Comparison of ENCODE assay signal across 1 cellular context in the genomic region with DNA sequence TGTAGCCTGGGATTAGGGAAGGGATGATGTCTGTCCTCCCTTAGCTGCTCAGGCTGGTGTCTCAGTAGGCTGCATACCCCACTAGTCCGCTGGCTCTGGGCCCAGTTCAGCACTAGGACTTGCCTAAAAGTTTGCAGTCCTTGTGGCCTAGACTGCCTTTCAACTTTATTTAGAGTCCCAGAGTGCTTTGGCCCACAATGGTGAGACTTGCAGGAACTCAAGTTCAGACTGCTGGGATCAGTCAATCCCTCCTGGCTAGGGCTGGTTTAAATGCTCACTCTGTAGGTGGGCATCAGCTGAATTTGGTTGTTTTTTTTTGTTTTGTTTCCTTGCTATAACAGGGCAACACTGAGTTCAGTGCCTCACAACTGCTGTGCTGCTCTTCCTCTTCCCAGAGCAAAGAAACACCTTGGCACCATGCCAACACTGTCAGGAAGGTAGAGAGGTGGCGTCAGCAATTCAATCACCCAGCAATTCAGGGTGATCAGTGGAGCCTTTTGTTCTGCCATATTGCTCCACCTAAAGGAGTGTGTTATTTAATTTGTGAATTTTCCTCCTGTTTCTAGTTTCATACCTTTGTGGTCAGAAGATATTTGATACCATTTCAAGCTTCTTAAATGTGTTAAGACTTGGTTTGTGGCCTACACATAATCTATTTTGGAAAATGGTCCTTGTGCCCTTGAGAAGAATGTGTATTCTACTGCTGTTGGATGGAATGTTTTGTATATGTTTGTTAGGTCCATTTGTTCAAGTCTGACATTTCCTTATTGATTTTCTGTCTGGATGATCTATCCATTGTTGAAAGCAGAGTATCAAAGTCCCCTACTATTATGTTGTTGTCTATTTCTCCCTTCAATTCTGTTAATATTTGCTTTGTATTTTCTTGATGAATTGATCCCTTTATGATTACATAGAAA.
TF ChIP-seq lines count a peak whose summit lies in the region.

No MANE protein-coding gene starts in this region.

TF ChIP-seq in HepG2, 621 proteins besides CTCF, POLR2A, EP300 and RAD21 (continued from another document and continues in another):
- TF ChIP-seq ZBTB39 (CRISPR knock-in tag; IDR thresholded peaks at IDR 0.05) (no peak), SRSF4 (IDR thresholded peaks at IDR 0.05; ENCODE audit: low read depth, low read length, poor library complexity, severe bottlenecking) (no peak), ZHX1 (CRISPR knock-in tag; IDR thresholded peaks at IDR 0.05; ENCODE audit: low read depth) (no peak), POLR2AphosphoS2 (IDR thresholded peaks at IDR 0.05; ENCODE audit: low read depth, low read length) (no peak), SP5 (CRISPR knock-in tag; IDR thresholded peaks at IDR 0.05; ENCODE audit: borderline replicate concordance, low read depth) (peak; percentile 17; the same call in 1 of the 2 replicates), ZNF251 (CRISPR knock-in tag; IDR thresholded peaks at IDR 0.05) (no peak), U2AF1 (optimal IDR thresholded peaks at IDR 0.05; ENCODE audit: low read depth, low read length) (no peak), SOX13 (IDR thresholded peaks at IDR 0.05) (peak; percentile 84; the same call in 1 of the 2 replicates), SOX13 (CRISPR knock-in tag; conservative IDR thresholded peaks at IDR 0.05 in 1 of 2, IDR thresholded peaks at IDR 0.05 in 1 of 2) (peak in 1 of 2 experiments; percentile 99; a peak in 2 of 4 replicates), CHD4 (IDR thresholded peaks at IDR 0.05; ENCODE audit: borderline replicate concordance, low read length) (peak; percentile 24; the same call in 1 of the 2 replicates), KAT2B (IDR thresholded peaks at IDR 0.05; ENCODE audit: borderline replicate concordance, low read depth, low read length) (peak; percentile 87), MAF1 (CRISPR knock-in tag; IDR thresholded peaks at IDR 0.05; ENCODE audit: borderline replicate concordance) (no peak), KDM1A (CRISPR knock-in tag; IDR thresholded peaks at IDR 0.05) (no peak), ZNF354B (CRISPR knock-in tag; IDR thresholded peaks at IDR 0.05) (no peak), POGZ (CRISPR knock-in tag; IDR thresholded peaks at IDR 0.05) (peak; percentile 93), SAP130 (CRISPR knock-in tag; IDR thresholded peaks at IDR 0.05; ENCODE audit: low read depth) (peak; percentile 74), SAFB2 (CRISPR knock-in tag; IDR thresholded peaks at IDR 0.05; ENCODE audit: borderline replicate concordance, low read depth) (no peak), ZNF773 (CRISPR knock-in tag; IDR thresholded peaks at IDR 0.05; ENCODE audit: borderline replicate concordance) (no peak), ZNF782 (CRISPR knock-in tag; IDR thresholded peaks at IDR 0.05; ENCODE audit: borderline replicate concordance) (no peak), BRCA1 (CRISPR knock-in tag; IDR thresholded peaks at IDR 0.05) (no peak), DZIP1 (CRISPR knock-in tag; IDR thresholded peaks at IDR 0.05) (no peak), DMAP1 (CRISPR knock-in tag; IDR thresholded peaks at IDR 0.05) (no peak), ZKSCAN5 (CRISPR knock-in tag; IDR thresholded peaks at IDR 0.05) (no peak), KDM5B (CRISPR knock-in tag; IDR thresholded peaks at IDR 0.05; ENCODE audit: borderline replicate concordance) (no peak)
- TF ChIP-seq, protein P1, sequence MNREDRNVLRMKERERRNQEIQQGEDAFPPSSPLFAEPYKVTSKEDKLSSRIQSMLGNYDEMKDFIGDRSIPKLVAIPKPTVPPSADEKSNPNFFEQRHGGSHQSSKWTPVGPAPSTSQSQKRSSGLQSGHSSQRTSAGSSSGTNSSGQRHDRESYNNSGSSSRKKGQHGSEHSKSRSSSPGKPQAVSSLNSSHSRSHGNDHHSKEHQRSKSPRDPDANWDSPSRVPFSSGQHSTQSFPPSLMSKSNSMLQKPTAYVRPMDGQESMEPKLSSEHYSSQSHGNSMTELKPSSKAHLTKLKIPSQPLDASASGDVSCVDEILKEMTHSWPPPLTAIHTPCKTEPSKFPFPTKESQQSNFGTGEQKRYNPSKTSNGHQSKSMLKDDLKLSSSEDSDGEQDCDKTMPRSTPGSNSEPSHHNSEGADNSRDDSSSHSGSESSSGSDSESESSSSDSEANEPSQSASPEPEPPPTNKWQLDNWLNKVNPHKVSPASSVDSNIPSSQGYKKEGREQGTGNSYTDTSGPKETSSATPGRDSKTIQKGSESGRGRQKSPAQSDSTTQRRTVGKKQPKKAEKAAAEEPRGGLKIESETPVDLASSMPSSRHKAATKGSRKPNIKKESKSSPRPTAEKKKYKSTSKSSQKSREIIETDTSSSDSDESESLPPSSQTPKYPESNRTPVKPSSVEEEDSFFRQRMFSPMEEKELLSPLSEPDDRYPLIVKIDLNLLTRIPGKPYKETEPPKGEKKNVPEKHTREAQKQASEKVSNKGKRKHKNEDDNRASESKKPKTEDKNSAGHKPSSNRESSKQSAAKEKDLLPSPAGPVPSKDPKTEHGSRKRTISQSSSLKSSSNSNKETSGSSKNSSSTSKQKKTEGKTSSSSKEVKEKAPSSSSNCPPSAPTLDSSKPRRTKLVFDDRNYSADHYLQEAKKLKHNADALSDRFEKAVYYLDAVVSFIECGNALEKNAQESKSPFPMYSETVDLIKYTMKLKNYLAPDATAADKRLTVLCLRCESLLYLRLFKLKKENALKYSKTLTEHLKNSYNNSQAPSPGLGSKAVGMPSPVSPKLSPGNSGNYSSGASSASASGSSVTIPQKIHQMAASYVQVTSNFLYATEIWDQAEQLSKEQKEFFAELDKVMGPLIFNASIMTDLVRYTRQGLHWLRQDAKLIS (CRISPR knock-in tag; IDR thresholded peaks at IDR 0.05), result no peak
- TF ChIP-seq, protein P2, sequence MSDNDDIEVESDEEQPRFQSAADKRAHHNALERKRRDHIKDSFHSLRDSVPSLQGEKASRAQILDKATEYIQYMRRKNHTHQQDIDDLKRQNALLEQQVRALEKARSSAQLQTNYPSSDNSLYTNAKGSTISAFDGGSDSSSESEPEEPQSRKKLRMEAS (IDR thresholded peaks at IDR 0.05), result no peak; the same call in 1 of the 2 replicates
- TF ChIP-seq, protein P3, sequence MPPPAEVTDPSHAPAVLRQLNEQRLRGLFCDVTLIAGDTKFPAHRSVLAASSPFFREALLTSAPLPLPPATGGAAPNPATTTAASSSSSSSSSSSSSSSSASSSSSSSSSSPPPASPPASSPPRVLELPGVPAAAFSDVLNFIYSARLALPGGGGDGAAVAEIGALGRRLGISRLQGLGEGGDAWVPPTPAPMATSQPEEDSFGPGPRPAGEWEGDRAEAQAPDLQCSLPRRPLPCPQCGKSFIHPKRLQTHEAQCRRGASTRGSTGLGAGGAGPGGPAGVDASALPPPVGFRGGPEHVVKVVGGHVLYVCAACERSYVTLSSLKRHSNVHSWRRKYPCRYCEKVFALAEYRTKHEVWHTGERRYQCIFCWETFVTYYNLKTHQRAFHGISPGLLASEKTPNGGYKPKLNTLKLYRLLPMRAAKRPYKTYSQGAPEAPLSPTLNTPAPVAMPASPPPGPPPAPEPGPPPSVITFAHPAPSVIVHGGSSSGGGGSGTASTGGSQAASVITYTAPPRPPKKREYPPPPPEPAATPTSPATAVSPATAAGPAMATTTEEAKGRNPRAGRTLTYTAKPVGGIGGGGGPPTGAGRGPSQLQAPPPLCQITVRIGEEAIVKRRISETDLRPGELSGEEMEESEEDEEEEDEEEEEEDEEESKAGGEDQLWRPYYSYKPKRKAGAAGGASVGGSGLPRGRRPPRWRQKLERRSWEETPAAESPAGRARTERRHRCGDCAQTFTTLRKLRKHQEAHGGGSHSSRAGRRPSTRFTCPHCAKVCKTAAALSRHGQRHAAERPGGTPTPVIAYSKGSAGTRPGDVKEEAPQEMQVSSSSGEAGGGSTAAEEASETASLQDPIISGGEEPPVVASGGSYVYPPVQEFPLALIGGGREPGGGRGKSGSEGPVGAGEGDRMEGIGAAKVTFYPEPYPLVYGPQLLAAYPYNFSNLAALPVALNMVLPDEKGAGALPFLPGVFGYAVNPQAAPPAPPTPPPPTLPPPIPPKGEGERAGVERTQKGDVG (CRISPR knock-in tag; IDR thresholded peaks at IDR 0.05; ENCODE audit: borderline replicate concordance), result 0 out of 2 replicates have a peak, but pooled peaks have one; percentile 53
- TF ChIP-seq, protein P4, sequence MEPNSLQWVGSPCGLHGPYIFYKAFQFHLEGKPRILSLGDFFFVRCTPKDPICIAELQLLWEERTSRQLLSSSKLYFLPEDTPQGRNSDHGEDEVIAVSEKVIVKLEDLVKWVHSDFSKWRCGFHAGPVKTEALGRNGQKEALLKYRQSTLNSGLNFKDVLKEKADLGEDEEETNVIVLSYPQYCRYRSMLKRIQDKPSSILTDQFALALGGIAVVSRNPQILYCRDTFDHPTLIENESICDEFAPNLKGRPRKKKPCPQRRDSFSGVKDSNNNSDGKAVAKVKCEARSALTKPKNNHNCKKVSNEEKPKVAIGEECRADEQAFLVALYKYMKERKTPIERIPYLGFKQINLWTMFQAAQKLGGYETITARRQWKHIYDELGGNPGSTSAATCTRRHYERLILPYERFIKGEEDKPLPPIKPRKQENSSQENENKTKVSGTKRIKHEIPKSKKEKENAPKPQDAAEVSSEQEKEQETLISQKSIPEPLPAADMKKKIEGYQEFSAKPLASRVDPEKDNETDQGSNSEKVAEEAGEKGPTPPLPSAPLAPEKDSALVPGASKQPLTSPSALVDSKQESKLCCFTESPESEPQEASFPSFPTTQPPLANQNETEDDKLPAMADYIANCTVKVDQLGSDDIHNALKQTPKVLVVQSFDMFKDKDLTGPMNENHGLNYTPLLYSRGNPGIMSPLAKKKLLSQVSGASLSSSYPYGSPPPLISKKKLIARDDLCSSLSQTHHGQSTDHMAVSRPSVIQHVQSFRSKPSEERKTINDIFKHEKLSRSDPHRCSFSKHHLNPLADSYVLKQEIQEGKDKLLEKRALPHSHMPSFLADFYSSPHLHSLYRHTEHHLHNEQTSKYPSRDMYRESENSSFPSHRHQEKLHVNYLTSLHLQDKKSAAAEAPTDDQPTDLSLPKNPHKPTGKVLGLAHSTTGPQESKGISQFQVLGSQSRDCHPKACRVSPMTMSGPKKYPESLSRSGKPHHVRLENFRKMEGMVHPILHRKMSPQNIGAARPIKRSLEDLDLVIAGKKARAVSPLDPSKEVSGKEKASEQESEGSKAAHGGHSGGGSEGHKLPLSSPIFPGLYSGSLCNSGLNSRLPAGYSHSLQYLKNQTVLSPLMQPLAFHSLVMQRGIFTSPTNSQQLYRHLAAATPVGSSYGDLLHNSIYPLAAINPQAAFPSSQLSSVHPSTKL (CRISPR knock-in tag; IDR thresholded peaks at IDR 0.05), result peak; percentile 94
- TF ChIP-seq, protein P5, sequence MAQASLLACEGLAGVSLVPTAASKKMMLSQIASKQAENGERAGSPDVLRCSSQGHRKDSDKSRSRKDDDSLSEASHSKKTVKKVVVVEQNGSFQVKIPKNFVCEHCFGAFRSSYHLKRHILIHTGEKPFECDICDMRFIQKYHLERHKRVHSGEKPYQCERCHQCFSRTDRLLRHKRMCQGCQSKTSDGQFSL (CRISPR knock-in tag; IDR thresholded peaks at IDR 0.05), result no peak
